16 cellular contexts compared by ENCODE assay signal in genomic region chr1:226629210-226629895, GRCh38.
DNase-seq lines count a peak whose midpoint lies in the region; ATAC-seq and TF ChIP-seq lines count a peak whose summit lies in the region.
"Had no signal": no experiment of that assay in that cellular context is flagged by ENCODE, and none has a peak within 500 bp of the region (broad histone marks: within the 10 kb centered on the region; RNA-seq: fewer than 3 reads in every experiment).

No MANE protein-coding gene starts in this region.

- no peak for TF ChIP-seq CTCF in suprapubic skin (IDR thresholded peaks at IDR 0.05)

- peak; percentile 0 for DNase-seq in activated naive CD4-positive, alpha-beta T cell treated with Interleukin-2 at 50 U/mL for 16 hours
- DNase-seq in activated naive CD4-positive, alpha-beta T cell (lab: John Stamatoyannopoulos, UW) = no peak
- DNase-seq in naive thymus-derived CD8-positive, alpha-beta T cell = peak in 1 of 10 donors; percentile 53
- DNase-seq in suprapubic skin (ENCODE audit: low spot score in 2 of 2) = peak; percentile 50 to 56
- DNase-seq in amygdala (lab: John Stamatoyannopoulos, UW) = no peak
- no peak for DNase-seq in NCI-H1092 (lab: John Stamatoyannopoulos, UW)
- DNase-seq: activated CD4-positive, alpha-beta memory T cell treated with anti-CD3 and anti-CD28 coated beads, Interleukin-2, amount 10 ng/mL, durations not matched to agents 7 days and 5 days; activated gamma-delta T cell treated with Interleukin-2 at 50 U/mL for 16 hours; CD4-positive, CD25-positive, alpha-beta regulatory T cell; HFFc6; NCI-H2107 had no signal

- no peak overlapping the region for H3K4me3 Mint-ChIP-seq in activated T-helper 17 cell treated with anti-CD3 and anti-CD28 coated beads, Interleukin-2, amount 50 U/mL, for 72 hours
- no peak overlapping the region for H3K4me3 Mint-ChIP-seq in naive thymus-derived CD8-positive, alpha-beta T cell
- H3K4me3 Mint-ChIP-seq: activated CD4-positive, alpha-beta memory T cell treated with anti-CD3 and anti-CD28 coated beads, Interleukin-2, amount 10 ng/mL, durations not matched to agents 7 days and 5 days; CD4-positive, CD25-positive, alpha-beta regulatory T cell; HFFc6 had no signal

- TF ChIP-seq EP300 in suprapubic skin (IDR thresholded peaks at IDR 0.05) = no peak

- H3K27me3 ChIP-seq in suprapubic skin = no peaks in the 10 kb centered on the region
- H3K27me3 ChIP-seq: gastroesophageal sphincter, tibial nerve had no signal

- H3K27ac ChIP-seq in suprapubic skin = no peak overlapping the region
- H3K27ac ChIP-seq: tibial nerve had no signal

- H3K4me3 ChIP-seq in suprapubic skin = no peak overlapping the region
- H3K4me3 ChIP-seq: gastroesophageal sphincter, smooth muscle cell, tibial nerve had no signal

- POLR2A ChIA-PET in naive thymus-derived CD8-positive, alpha-beta T cell (lab: Charles Lee) = interaction anchor here (0.6 to 1.2 kb wide), 4 partner anchors 59 to 199 kb away, joined by 3 to 4 read pairs (median 4); no protein-coding TSS in a partner anchor

- no peaks in the 10 kb centered on the region for H3K9me3 Mint-ChIP-seq in activated T-helper 17 cell treated with anti-CD3 and anti-CD28 coated beads, Interleukin-2, amount 50 U/mL, for 72 hours
- H3K9me3 Mint-ChIP-seq in naive thymus-derived CD8-positive, alpha-beta T cell = no peaks in the 10 kb centered on the region
- H3K9me3 Mint-ChIP-seq: activated CD4-positive, alpha-beta memory T cell treated with anti-CD3 and anti-CD28 coated beads, Interleukin-2, amount 10 ng/mL, durations not matched to agents 7 days and 5 days; HFFc6 had no signal

- peak overlapping the region; percentile 64 for H3K27ac Mint-ChIP-seq in activated T-helper 17 cell treated with anti-CD3 and anti-CD28 coated beads, Interleukin-2, amount 50 U/mL, for 72 hours
- peak overlapping the region in 7 of 10 donors; percentile 33 to 71 (median 50) for H3K27ac Mint-ChIP-seq in naive thymus-derived CD8-positive, alpha-beta T cell
- H3K27ac Mint-ChIP-seq: activated CD4-positive, alpha-beta memory T cell treated with anti-CD3 and anti-CD28 coated beads, Interleukin-2, amount 10 ng/mL, durations not matched to agents 7 days and 5 days; HFFc6 had no signal

- H3K9me3 ChIP-seq in suprapubic skin = no peaks in the 10 kb centered on the region
- H3K9me3 ChIP-seq: gastroesophageal sphincter, tibial nerve had no signal

- ATAC-seq in activated T-helper 17 cell treated with anti-CD3 and anti-CD28 coated beads, Interleukin-2, amount 50 U/mL, for 72 hours (replicated peaks) = no peak
- no peak for ATAC-seq in naive thymus-derived CD8-positive, alpha-beta T cell
- no peak for ATAC-seq in HG03378 (IDR thresholded peaks at IDR 0.05; ENCODE audit: unreplicated experiment)
- ATAC-seq: gastroesophageal sphincter had no signal

- peaks cover 14% of the 10 kb centered on the region for H3K4me1 Mint-ChIP-seq in activated T-helper 17 cell treated with anti-CD3 and anti-CD28 coated beads, Interleukin-2, amount 50 U/mL, for 72 hours
- peaks cover 36 to 53% (median 51%) of the 10 kb centered on the region in 4 donors for H3K4me1 Mint-ChIP-seq in naive thymus-derived CD8-positive, alpha-beta T cell

- no peaks in the 10 kb centered on the region for H3K27me3 Mint-ChIP-seq in activated T-helper 17 cell treated with anti-CD3 and anti-CD28 coated beads, Interleukin-2, amount 50 U/mL, for 72 hours
- H3K27me3 Mint-ChIP-seq in naive thymus-derived CD8-positive, alpha-beta T cell = no peaks in the 10 kb centered on the region

- peaks cover 44% of the 10 kb centered on the region for H3K36me3 Mint-ChIP-seq in activated T-helper 17 cell treated with anti-CD3 and anti-CD28 coated beads, Interleukin-2, amount 50 U/mL, for 72 hours (ENCODE audit: low read depth)
- peaks cover 0 to 44% (median 4%) of the 10 kb centered on the region in 3 donors for H3K36me3 Mint-ChIP-seq in naive thymus-derived CD8-positive, alpha-beta T cell

- H3K36me3 ChIP-seq in suprapubic skin = peaks cover 8% of the 10 kb centered on the region

- peaks cover 30% of the 10 kb centered on the region for H3K4me1 ChIP-seq in suprapubic skin

- WGBS in suprapubic skin = 96% methylated on average over 10 of the region's 18 CpGs

- no peak for TF ChIP-seq POLR2A in suprapubic skin (IDR thresholded peaks at IDR 0.05)

Comparison
In these comparisons a context has a peak if more than half of its experiments do, and no peak if none do; other contexts are left out.
1. DNase-seq: peak in activated naive CD4-positive, alpha-beta T cell treated with Interleukin-2 at 50 U/mL for 16 hours (single experiment) and suprapubic skin (2 of 2); none in activated naive CD4-positive, alpha-beta T cell (0 of 4), amygdala (0 of 56) and NCI-H1092 (single experiment).